26 cellular contexts compared by ENCODE assay signal in the genomic region with DNA sequence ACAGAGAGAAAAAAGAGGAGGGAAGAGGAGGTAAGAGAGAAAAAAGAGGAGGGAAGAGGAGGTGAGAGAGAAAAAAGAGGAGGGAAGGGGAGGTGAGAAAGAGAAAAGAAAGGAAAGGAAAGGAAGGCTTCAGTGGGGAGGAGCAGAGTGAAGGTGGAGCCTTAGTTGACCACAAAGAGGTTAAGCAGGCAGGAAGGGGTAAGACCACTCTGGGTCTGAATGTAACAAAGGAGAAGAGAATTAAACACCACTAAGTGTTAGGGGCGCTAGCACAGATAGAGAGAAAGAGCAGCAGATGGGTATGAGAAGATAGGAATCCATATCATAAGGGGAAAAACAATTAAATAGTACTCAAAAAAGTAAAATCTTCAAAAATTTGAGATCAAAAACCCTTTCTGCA. TPM values are rescaled to one million over a fixed set of nuclear protein-coding genes. Genes with fewer than 3 reads are reported as not detected.
DNase-seq lines count a peak whose midpoint lies in the region; ATAC-seq and TF ChIP-seq lines count a peak whose summit lies in the region.
"Had no signal": no experiment of that assay in that cellular context is flagged by ENCODE, and none has a peak within 500 bp of the region (broad histone marks: within the 10 kb centered on the region; RNA-seq: fewer than 3 reads in every experiment).

No MANE protein-coding gene starts in this region.

- no peaks in the 10 kb centered on the region for H3K36me3 ChIP-seq in DND-41 (ENCODE audit: insufficient read depth, low read length)
- H3K36me3 ChIP-seq: BLaER1 treated with 17β-estradiol and CSF1 and Interleukin-3, amounts not matched to agents 10 nM and 100 nM had no signal

- H3K4me3 Mint-ChIP-seq in HFFc6: peak overlapping the region; percentile 17; the same call in 1 of the 2 replicates
- no peak overlapping the region for H3K4me3 Mint-ChIP-seq in WTC11
- H3K4me3 Mint-ChIP-seq in osteocyte (ENCODE audit: unreplicated experiment): no peak overlapping the region
- H3K4me3 Mint-ChIP-seq in stimulated activated memory B cell treated with anti-CD40 and anti-IgM and Interleukin-4, amounts not matched to agents 10 μg/mL and 1 μg/mL and 100 μg/mL, for 72 hours: no peak overlapping the region
- H3K4me3 Mint-ChIP-seq: CD4-positive, alpha-beta T cell had no signal

- H3K9me3 Mint-ChIP-seq in HFFc6 (no peaks in the 10 kb centered on the region), WTC11 (no peaks in the 10 kb centered on the region), osteocyte (ENCODE audit: unreplicated experiment) (no peaks in the 10 kb centered on the region)
- H3K9me3 Mint-ChIP-seq in stimulated activated memory B cell treated with anti-CD40 and anti-IgM and Interleukin-4, amounts not matched to agents 10 μg/mL and 1 μg/mL and 100 μg/mL, for 72 hours: no peaks in the 10 kb centered on the region
- H3K9me3 Mint-ChIP-seq: CD4-positive, alpha-beta T cell had no signal

- peak; percentile 16 for DNase-seq in DND-41
- no peak for DNase-seq in HFFc6
- no peak for DNase-seq in WTC11 (ENCODE audit: low spot score)
- DNase-seq in osteocyte (ENCODE audit: extremely low spot score, unreplicated experiment): no peak
- DNase-seq in stimulated activated CD4-positive, alpha-beta T cell treated with anti-CD3 and anti-CD28 coated beads, Interleukin-4, amount 100 ng/mL, for 1 hour: no peak
- no peak for DNase-seq in germinal center (ENCODE audit: low spot score)
- DNase-seq: AML-193; CD4-positive, alpha-beta T cell; EL; GDM1; Karpas-422; MV-4-11; NCI-H1105; NCI-H1436 treated with DMSO at 0.1 percent for 48 hours; NCI-H187 treated with DMSO at 0.1 percent for 48 hours; NCI-H2107; NCI-H446; NCI-H524 treated with DMSO at 0.1 percent for 48 hours; NCI-H774; PC-9; RPMI8226; SHP77 had no signal

- H3K4me1 ChIP-seq in DND-41 (ENCODE audit: insufficient read depth, low read length): peaks cover 33% of the 10 kb centered on the region

- no peak for TF ChIP-seq CTCF in DND-41 (IDR thresholded peaks at IDR 0.05; ENCODE audit: borderline replicate concordance, extremely low read depth, low read length, poor library complexity, severe bottlenecking)
- no peak for TF ChIP-seq CTCF in HFFc6 (IDR thresholded peaks at IDR 0.05)
- TF ChIP-seq CTCF in WTC11 (IDR thresholded peaks at IDR 0.05): no peak
- TF ChIP-seq CTCF in osteocyte (IDR thresholded peaks at IDR 0.05): no peak

- peaks cover 7% of the 10 kb centered on the region; the same call in 1 of the 2 replicates for H3K79me2 ChIP-seq in DND-41 (ENCODE audit: insufficient read depth, low read length)

- H3K9me3 ChIP-seq in DND-41 (ENCODE audit: insufficient read depth, low read length, severe bottlenecking): no peaks in the 10 kb centered on the region
- H3K9me3 ChIP-seq: A549; BLaER1 treated with 17β-estradiol and CSF1 and Interleukin-3, amounts not matched to agents 10 nM and 100 nM had no signal

- CTCF ChIA-PET in WTC11 (lab: Charles Lee): no interaction called here

- no peak overlapping the region for H3K4me3 ChIP-seq in DND-41 (ENCODE audit: low read depth in 1 of 2, low read length in 2 of 2)
- H3K4me3 ChIP-seq: A549; BLaER1 treated with 17β-estradiol and CSF1 and Interleukin-3, amounts not matched to agents 10 nM and 100 nM; PC-9 had no signal

- no peak overlapping the region for H3K9ac ChIP-seq in DND-41 (ENCODE audit: low read depth, low read length)
- H3K9ac ChIP-seq: BLaER1 treated with 17β-estradiol and CSF1 and Interleukin-3, amounts not matched to agents 10 nM and 100 nM had no signal

- H4K20me1 ChIP-seq in DND-41 (ENCODE audit: insufficient read depth, low read length): no peaks in the 10 kb centered on the region
- H4K20me1 ChIP-seq: BLaER1 treated with 17β-estradiol and CSF1 and Interleukin-3, amounts not matched to agents 10 nM and 100 nM had no signal

- H3K4me2 ChIP-seq in DND-41 (ENCODE audit: insufficient read depth, low read length): no peak overlapping the region
- H3K4me2 ChIP-seq: A549; BLaER1 treated with 17β-estradiol and CSF1 and Interleukin-3, amounts not matched to agents 10 nM and 100 nM; PC-9 had no signal

- peaks cover 1% of the 10 kb centered on the region for H3K27me3 Mint-ChIP-seq in HFFc6 (ENCODE audit: insufficient read depth)
- no peaks in the 10 kb centered on the region for H3K27me3 Mint-ChIP-seq in WTC11 (ENCODE audit: low read depth)
- H3K27me3 Mint-ChIP-seq in osteocyte (ENCODE audit: unreplicated experiment): no peaks in the 10 kb centered on the region
- H3K27me3 Mint-ChIP-seq in stimulated activated memory B cell treated with anti-CD40 and anti-IgM and Interleukin-4, amounts not matched to agents 10 μg/mL and 1 μg/mL and 100 μg/mL, for 72 hours: peaks cover 20% of the 10 kb centered on the region

- H3K27ac Mint-ChIP-seq in HFFc6 (no peak overlapping the region), WTC11 (no peak overlapping the region), osteocyte (ENCODE audit: unreplicated experiment) (peak overlapping the region; percentile 59)
- H3K27ac Mint-ChIP-seq in stimulated activated memory B cell treated with anti-CD40 and anti-IgM and Interleukin-4, amounts not matched to agents 10 μg/mL and 1 μg/mL and 100 μg/mL, for 72 hours: no peak overlapping the region
- H3K27ac Mint-ChIP-seq: CD4-positive, alpha-beta T cell had no signal

- no peak overlapping the region for H2AFZ ChIP-seq in DND-41 (ENCODE audit: low read depth, low read length)
- H2AFZ ChIP-seq: PC-9 had no signal

- peak; percentile 81 for ATAC-seq in DND-41 (ENCODE audit: insufficient read depth, low read depth)
- ATAC-seq in WTC11: peak; percentile 38; the same call in 1 of the 2 replicates
- no peak for ATAC-seq in stimulated activated memory B cell treated with anti-CD40 and anti-IgM and Interleukin-4, amounts not matched to agents 10 μg/mL and 1 μg/mL and 100 μg/mL, for 72 hours
- ATAC-seq: A549, HCT116 had no signal

- POLR2A ChIA-PET in WTC11 (lab: Charles Lee): no interaction called here

- H3K4me1 Mint-ChIP-seq in HFFc6 (ENCODE audit: low read depth) (peaks cover 98% of the 10 kb centered on the region), WTC11 (peaks cover 70% of the 10 kb centered on the region), osteocyte (ENCODE audit: unreplicated experiment) (peaks cover 84% of the 10 kb centered on the region)
- no peaks in the 10 kb centered on the region for H3K4me1 Mint-ChIP-seq in stimulated activated memory B cell treated with anti-CD40 and anti-IgM and Interleukin-4, amounts not matched to agents 10 μg/mL and 1 μg/mL and 100 μg/mL, for 72 hours

- no peak overlapping the region for H3K27ac ChIP-seq in DND-41 (ENCODE audit: low read length)
- H3K27ac ChIP-seq: A549; BLaER1 treated with 17β-estradiol and CSF1 and Interleukin-3, amounts not matched to agents 10 nM and 100 nM; PC-9 had no signal

- H3K27me3 ChIP-seq in DND-41 (ENCODE audit: insufficient read depth, low read length, poor library complexity): no peaks in the 10 kb centered on the region

- peaks cover 46% of the 10 kb centered on the region for H3K36me3 Mint-ChIP-seq in HFFc6 (ENCODE audit: low read depth)
- H3K36me3 Mint-ChIP-seq in WTC11: peaks cover 2% of the 10 kb centered on the region; the same call in 1 of the 2 replicates
- peaks cover 4% of the 10 kb centered on the region for H3K36me3 Mint-ChIP-seq in osteocyte (ENCODE audit: unreplicated experiment)
- no peaks in the 10 kb centered on the region for H3K36me3 Mint-ChIP-seq in stimulated activated memory B cell treated with anti-CD40 and anti-IgM and Interleukin-4, amounts not matched to agents 10 μg/mL and 1 μg/mL and 100 μg/mL, for 72 hours

TF ChIP-seq in WTC11, 78 proteins besides CTCF, POLR2A, EP300 and RAD21 (continues in another document):
- TF ChIP-seq, protein P1, sequence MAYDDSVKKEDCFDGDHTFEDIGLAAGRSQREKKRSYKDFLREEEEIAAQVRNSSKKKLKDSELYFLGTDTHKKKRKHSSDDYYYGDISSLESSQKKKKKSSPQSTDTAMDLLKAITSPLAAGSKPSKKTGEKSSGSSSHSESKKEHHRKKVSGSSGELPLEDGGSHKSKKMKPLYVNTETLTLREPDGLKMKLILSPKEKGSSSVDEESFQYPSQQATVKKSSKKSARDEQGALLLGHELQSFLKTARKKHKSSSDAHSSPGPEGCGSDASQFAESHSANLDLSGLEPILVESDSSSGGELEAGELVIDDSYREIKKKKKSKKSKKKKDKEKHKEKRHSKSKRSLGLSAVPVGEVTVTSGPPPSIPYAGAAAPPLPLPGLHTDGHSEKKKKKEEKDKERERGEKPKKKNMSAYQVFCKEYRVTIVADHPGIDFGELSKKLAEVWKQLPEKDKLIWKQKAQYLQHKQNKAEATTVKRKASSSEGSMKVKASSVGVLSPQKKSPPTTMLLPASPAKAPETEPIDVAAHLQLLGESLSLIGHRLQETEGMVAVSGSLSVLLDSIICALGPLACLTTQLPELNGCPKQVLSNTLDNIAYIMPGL (CRISPR knock-in tag; IDR thresholded peaks at IDR 0.05): no peak
- no peak for TF ChIP-seq ZNF263 (CRISPR knock-in tag; IDR thresholded peaks at IDR 0.05; ENCODE audit: low read depth)
- TF ChIP-seq ETV6 (CRISPR knock-in tag; IDR thresholded peaks at IDR 0.05): no peak

RNA-seq across cellular contexts. Expression of gene PTPN14, which starts 6.6 kb away (rescaled TPM):
- total RNA-seq in HFFc6 (2021; fragmentation: NEBNext Ultra II Directional; extraction: Animal tissue kit (Norgen Biotek cat#: 25700)): 100 to 1,000 TPM in 4 of 6 experiments, 10 to 100 TPM in 2; 93.6 to 140 (median 106) TPM
- total RNA-seq in WTC11 (2021): 83.3 to 88.4 TPM (median 86.4 TPM) in 3 replicates
- 140 and 142 TPM in 2 replicates for total RNA-seq in osteocyte

RNA-seq across cellular contexts. Expression of gene CENPF, which starts 58.2 kb away (rescaled TPM):
- total RNA-seq in HFFc6 (2021; fragmentation: NEBNext Ultra II Directional; extraction: Animal tissue kit (Norgen Biotek cat#: 25700)): 10 to 100 TPM; 36.8 to 79.2 (median 76.6) TPM
- total RNA-seq in WTC11 (2021) (137 to 166 TPM (median 143 TPM) in 3 replicates), osteocyte (21.5 and 26.5 TPM in 2 replicates)
